In genomic region chrX:34563061-34563460, GRCh38 we compare ENCODE assay signal across 26 cellular contexts.
"Had no signal": no experiment of that assay in that cellular context is flagged by ENCODE, and none has a peak within 500 bp of the region (broad histone marks: within the 10 kb centered on the region; RNA-seq: fewer than 3 reads in every experiment).

No MANE protein-coding gene starts in this region.

- H3K4me3 Mint-ChIP-seq: memory B cell; mesothelial cell of epicardium; naive B cell; natural killer cell treated with Interleukin-12 subunit alpha and Interleukin-12 subunit beta and Interleukin-15 and Interleukin-18, amount 100 ng/mL, for 72 hours; neural crest cell; stimulated activated memory B cell treated with anti-CD40 and anti-IgM and Interleukin-4, amounts not matched to agents 10 μg/mL and 1 μg/mL and 100 μg/mL, for 72 hours had no signal

- H3K4me1 Mint-ChIP-seq: memory B cell; mesothelial cell of epicardium; naive B cell; neural crest cell; stimulated activated memory B cell treated with anti-CD40 and anti-IgM and Interleukin-4, amounts not matched to agents 10 μg/mL and 1 μg/mL and 100 μg/mL, for 72 hours had no signal

- H3K36me3 Mint-ChIP-seq: memory B cell; mesothelial cell of epicardium; naive B cell; natural killer cell treated with Interleukin-12 subunit alpha and Interleukin-12 subunit beta and Interleukin-15 and Interleukin-18, amount 100 ng/mL, for 72 hours; stimulated activated memory B cell treated with anti-CD40 and anti-IgM and Interleukin-4, amounts not matched to agents 10 μg/mL and 1 μg/mL and 100 μg/mL, for 72 hours had no signal

- H3K27ac ChIP-seq: coronary artery, gastrocnemius medialis, prostate gland, right atrium auricular region, thoracic aorta, tibial nerve, upper lobe of left lung had no signal

- DNase-seq: effector memory CD4-positive, alpha-beta T cell; foreskin fibroblast; gastrocnemius medialis; head of caudate nucleus; kidney; mucosa of descending colon; naive B cell; stimulated activated CD4-positive, alpha-beta T cell treated with anti-CD3 and anti-CD28 coated beads, Interleukin-2, amount 100 ng/mL, for 24 hours; stimulated activated CD4-positive, alpha-beta T cell treated with anti-CD3 and anti-CD28 coated beads, Interleukin-4, amount 100 ng/mL, for 4 hours; stimulated activated naive CD8-positive, alpha-beta T cell treated with anti-CD3 and anti-CD28 coated beads, Interleukin-15, Interleukin-2, amounts not matched to agents 100 U/mL and 50 U/mL, for 24 hours; substantia nigra; upper lobe of left lung had no signal

- ATAC-seq: esophagus mucosa; gastrocnemius medialis; left lobe of liver; mucosa of descending colon; natural killer cell treated with Interleukin-12 subunit alpha and Interleukin-12 subunit beta and Interleukin-15 and Interleukin-18, amount 100 ng/mL, for 72 hours; sciatic nerve; stimulated activated memory B cell treated with anti-CD40 and anti-IgM and Interleukin-4, amounts not matched to agents 10 μg/mL and 1 μg/mL and 100 μg/mL, for 72 hours; stimulated activated naive CD8-positive, alpha-beta T cell treated with anti-CD3 and anti-CD28 coated beads, Interleukin-15, Interleukin-2, amounts not matched to agents 100 U/mL and 50 U/mL, for 24 hours had no signal

- H3K27me3 Mint-ChIP-seq: memory B cell; naive B cell; natural killer cell treated with Interleukin-12 subunit alpha and Interleukin-12 subunit beta and Interleukin-15 and Interleukin-18, amount 100 ng/mL, for 72 hours; stimulated activated memory B cell treated with anti-CD40 and anti-IgM and Interleukin-4, amounts not matched to agents 10 μg/mL and 1 μg/mL and 100 μg/mL, for 72 hours had no signal

- H3K36me3 ChIP-seq: gastrocnemius medialis, prostate gland, right atrium auricular region, thoracic aorta, tibial nerve, upper lobe of left lung had no signal

- H3K4me3 ChIP-seq: coronary artery, gastrocnemius medialis, lung, mucosa of descending colon, prostate gland, right atrium auricular region, thoracic aorta, tibial nerve, upper lobe of left lung had no signal

- H3K9me3 Mint-ChIP-seq: stimulated activated memory B cell treated with anti-CD40 and anti-IgM and Interleukin-4, amounts not matched to agents 10 μg/mL and 1 μg/mL and 100 μg/mL, for 72 hours had no signal

- H3K9me3 ChIP-seq: gastrocnemius medialis, mucosa of descending colon, prostate gland, right atrium auricular region, thoracic aorta, tibial nerve, upper lobe of left lung had no signal

- H3K27ac Mint-ChIP-seq: memory B cell; mesothelial cell of epicardium; naive B cell; natural killer cell treated with Interleukin-12 subunit alpha and Interleukin-12 subunit beta and Interleukin-15 and Interleukin-18, amount 100 ng/mL, for 72 hours; stimulated activated memory B cell treated with anti-CD40 and anti-IgM and Interleukin-4, amounts not matched to agents 10 μg/mL and 1 μg/mL and 100 μg/mL, for 72 hours had no signal

- H3K27me3 ChIP-seq: gastrocnemius medialis, right atrium auricular region, tibial nerve, upper lobe of left lung had no signal

- H3K4me1 ChIP-seq: gastrocnemius medialis, prostate gland, right atrium auricular region, tibial nerve, upper lobe of left lung had no signal
